Comparison of ENCODE assay signal across 25 cellular contexts in genomic region chr22:21635771-21636510, GRCh38. TPM values are rescaled to one million over a fixed set of nuclear protein-coding genes. Genes with fewer than 3 reads are reported as not detected.
A peak's percentile ranks its signal among the peaks of the same experiment; 100 is the strongest.
DNase-seq lines count a peak whose midpoint lies in the region; ATAC-seq, FAIRE-seq and TF ChIP-seq lines count a peak whose summit lies in the region.
"Had no signal": no experiment of that assay in that cellular context is flagged by ENCODE, and none has a peak within 500 bp of the region (broad histone marks: within the 10 kb centered on the region; RNA-seq: fewer than 3 reads in every experiment).

No MANE protein-coding gene starts in this region.

- H3K27ac ChIP-seq in HepG2 (ENCODE audit: extremely low read length, insufficient read depth, low read length) (no peak overlapping the region), right lobe of liver (no peak overlapping the region), trophoblast cell (ENCODE audit: low read depth, low read length) (no peak overlapping the region)
- H3K27ac ChIP-seq: 22Rv1; BLaER1 treated with 17β-estradiol and CSF1 and Interleukin-3, amounts not matched to agents 10 nM and 100 nM had no signal

- intact Hi-C loops in HepG2 (cut with micrococcal nuclease; ENCODE audit: unreplicated experiment) (no loop called here), right lobe of liver (cut with DNase I) (no loop called here)

- H2BK12ac ChIP-seq in trophoblast cell (ENCODE audit: low read length), result no peak overlapping the region

- no peak overlapping the region for H4K12ac ChIP-seq in trophoblast cell (ENCODE audit: low read depth, low read length)

- H3K9me3 ChIP-seq in HepG2 (ENCODE audit: low read length) (no peaks in the 10 kb centered on the region), right lobe of liver (no peaks in the 10 kb centered on the region), trophoblast cell (ENCODE audit: insufficient read depth, low read depth, low read length) (peaks cover 5% of the 10 kb centered on the region)
- H3K9me3 ChIP-seq: BE2C had no signal

- peaks cover 5% of the 10 kb centered on the region for H3K4me1 Mint-ChIP-seq in neural crest cell

- no peak overlapping the region for H2AFZ ChIP-seq in HepG2 (ENCODE audit: low read length)
- no peak overlapping the region for H2AFZ ChIP-seq in trophoblast cell (ENCODE audit: insufficient read depth, low read length, poor library complexity)

- no peak overlapping the region for H2AK5ac ChIP-seq in trophoblast cell (ENCODE audit: low read length)

- ATAC-seq in HepG2 (no peak), right lobe of liver (no peak), GM21528 (IDR thresholded peaks at IDR 0.05; ENCODE audit: low FRiP score, unreplicated experiment) (no peak)

- in situ Hi-C loops in HepG2 (cut with HindIII; ENCODE audit: extremely low pct_ligation_motif_present, low pct_unique_long_range_greater_than_20kb), result no loop called here

- H3K4ac ChIP-seq in trophoblast cell (ENCODE audit: low read depth, low read length), result no peak overlapping the region

- no peak for TF ChIP-seq EP300 in HepG2 (IDR thresholded peaks at IDR 0.05; ENCODE audit: low read depth in 2 of 2, low read length in 2 of 2)
- TF ChIP-seq EP300 in HepG2 (CRISPR knock-in tag; IDR thresholded peaks at IDR 0.05; ENCODE audit: borderline replicate concordance), result no peak

- no peak overlapping the region for H3K9ac ChIP-seq in HepG2 (ENCODE audit: insufficient read depth, low read depth, low read length)
- H3K9ac ChIP-seq in trophoblast cell (ENCODE audit: low read length), result no peak overlapping the region
- H3K9ac ChIP-seq: BLaER1 treated with 17β-estradiol and CSF1 and Interleukin-3, amounts not matched to agents 10 nM and 100 nM had no signal

- DNase-seq in HepG2 (ENCODE audit: low spot score) (no peak), right lobe of liver (no peak), epidermal melanocyte (ENCODE audit: insufficient read length, low spot score) (peak; percentile 7), neural crest cell (ENCODE audit: low read depth, low spot score) (no peak), trophoblast cell (no peak), midbrain (lab: John Stamatoyannopoulos, UW) (no peak)
- no peak for DNase-seq in NK-92 treated with Interleukin-12 subunit alpha and Interleukin-12 subunit beta, amount 100 ng/mL, for 24 hours (lab: John Stamatoyannopoulos, UW)
- DNase-seq: AML-193; BE2C; CD4-positive, alpha-beta T cell; CD8-positive, alpha-beta memory T cell; DMS 273 treated with DMSO at 0.1 percent for 48 hours; DMS79; EL; GDM1; GOT3; HCEC 1CT had no signal

- no peaks in the 10 kb centered on the region for H3K36me3 Mint-ChIP-seq in neural crest cell (ENCODE audit: low read depth)
- H3K36me3 Mint-ChIP-seq: CD14-positive monocyte; CD8-positive, alpha-beta memory T cell had no signal

- H3K4me3 Mint-ChIP-seq in neural crest cell, result no peak overlapping the region
- H3K4me3 Mint-ChIP-seq: CD14-positive monocyte; CD4-positive, alpha-beta T cell had no signal

- H3K23ac ChIP-seq in trophoblast cell (ENCODE audit: low read length), result no peak overlapping the region

- peak overlapping the region; percentile 35 for H3K27ac Mint-ChIP-seq in neural crest cell (ENCODE audit: unreplicated experiment)
- H3K27ac Mint-ChIP-seq: CD14-positive monocyte; CD4-positive, alpha-beta T cell had no signal

- no peaks in the 10 kb centered on the region for H3K79me1 ChIP-seq in trophoblast cell (ENCODE audit: low read length)

- CTCF ChIA-PET in HepG2 (lab: Yijun Ruan, JAX; ENCODE audit: low intra/inter-chr PET ratio, low total read pairs), result no interaction called here

- H4K8ac ChIP-seq in trophoblast cell (ENCODE audit: low read depth, low read length), result no peak overlapping the region

- H3K36me3 ChIP-seq in HepG2 (replicated peaks in 1 of 2; ENCODE audit: control insufficient read depth in 1 of 2, insufficient read depth in 2 of 2, low read length in 2 of 2) (no peaks in the 10 kb centered on the region), right lobe of liver (no peaks in the 10 kb centered on the region), trophoblast cell (ENCODE audit: control insufficient read depth in 1 of 2, insufficient read depth in 2 of 2, low read length in 2 of 2) (no peaks in the 10 kb centered on the region)
- H3K36me3 ChIP-seq: BE2C; BLaER1 treated with 17β-estradiol and CSF1 and Interleukin-3, amounts not matched to agents 10 nM and 100 nM had no signal

- H3K14ac ChIP-seq in trophoblast cell (ENCODE audit: low read length), result no peak overlapping the region

- H3K27me3 Mint-ChIP-seq in neural crest cell (ENCODE audit: low read depth), result no peaks in the 10 kb centered on the region
- H3K27me3 Mint-ChIP-seq: CD4-positive, alpha-beta T cell; CD8-positive, alpha-beta memory T cell had no signal

- no peaks in the 10 kb centered on the region for H3K9me3 Mint-ChIP-seq in neural crest cell
- H3K9me3 Mint-ChIP-seq: CD4-positive, alpha-beta T cell; CD8-positive, alpha-beta memory T cell had no signal

- no peak for FAIRE-seq in HepG2 (lab: Jason Lieb, UNC)
- FAIRE-seq: A204.1, D721Med, GM12891, GM18507 had no signal

- TF ChIP-seq CTCF in HepG2 (CRISPR knock-in tag; IDR thresholded peaks at IDR 0.05) (no peak), right lobe of liver (IDR thresholded peaks at IDR 0.05) (no peak), neural crest cell (conservative IDR thresholded peaks at IDR 0.05) (no peak)

- no peaks in the 10 kb centered on the region for H4K20me1 ChIP-seq in HepG2 (ENCODE audit: insufficient read depth, low read length)
- H4K20me1 ChIP-seq: BLaER1 treated with 17β-estradiol and CSF1 and Interleukin-3, amounts not matched to agents 10 nM and 100 nM had no signal

- H4K91ac ChIP-seq in trophoblast cell (ENCODE audit: low read depth, low read length), result no peak overlapping the region

- POLR2A ChIA-PET in HepG2 (lab: Yijun Ruan, JAX), result no interaction called here

- no peak overlapping the region for H2BK5ac ChIP-seq in trophoblast cell (ENCODE audit: low read depth, low read length, poor library complexity)

- peak overlapping the region; percentile 29; the same call in 1 of the 2 replicates for H3K4me2 ChIP-seq in HepG2 (ENCODE audit: low read depth, low read length)
- no peak overlapping the region for H3K4me2 ChIP-seq in trophoblast cell (ENCODE audit: low read length)
- H3K4me2 ChIP-seq: BLaER1 treated with 17β-estradiol and CSF1 and Interleukin-3, amounts not matched to agents 10 nM and 100 nM had no signal

- H3K18ac ChIP-seq in trophoblast cell (ENCODE audit: low read length), result no peak overlapping the region

- no peaks in the 10 kb centered on the region for H3K79me2 ChIP-seq in HepG2 (ENCODE audit: insufficient read depth, low read length)
- H3K79me2 ChIP-seq in trophoblast cell (ENCODE audit: control insufficient read depth, insufficient read depth, low read length, poor library complexity), result no peaks in the 10 kb centered on the region

- H3K4me3 ChIP-seq in HepG2 (replicated peaks in 1 of 3; ENCODE audit: insufficient read depth in 1 of 3, low read depth in 2 of 3, low read length in 3 of 3), result peak overlapping the region in 1 of 3 experiments; percentile 4; a peak in 1 of 6 replicates
- no peak overlapping the region for H3K4me3 ChIP-seq in right lobe of liver
- H3K4me3 ChIP-seq in trophoblast cell (ENCODE audit: low read depth, low read length), result peak overlapping the region; percentile 44
- H3K4me3 ChIP-seq: BLaER1 treated with 17β-estradiol and CSF1 and Interleukin-3, amounts not matched to agents 10 nM and 100 nM had no signal

- TF ChIP-seq RAD21 in HepG2 (CRISPR knock-in tag; IDR thresholded peaks at IDR 0.05), result no peak

- no TSS peak for BruUV-seq in HepG2 (replicated peaks; lab: Mats Ljungman, UMichigan)

- 46% methylated on average over 11 of the region's 15 CpGs for WGBS in HepG2 (ENCODE audit: low lambda C conversion rate)
- WGBS in right lobe of liver (ENCODE audit: insufficient coverage, low coverage, low lambda C conversion rate, missing lambda C conversion rate), result 64% methylated on average over 4 of the region's 15 CpGs
- WGBS in trophoblast cell (ENCODE audit: extremely low coverage, insufficient coverage, insufficient read length), result no CpG with 5 or more reads among the region's 15 CpGs

- no peak overlapping the region for H2BK120ac ChIP-seq in trophoblast cell (ENCODE audit: insufficient read depth, low read length, poor library complexity)

- peaks cover 65% of the 10 kb centered on the region for H3K4me1 ChIP-seq in HepG2 (ENCODE audit: insufficient read depth, low read length)
- peaks cover 0 to 2% (median under 1%) of the 10 kb centered on the region in 4 donors for H3K4me1 ChIP-seq in right lobe of liver
- H3K4me1 ChIP-seq in trophoblast cell (ENCODE audit: control insufficient read depth in 1 of 2, insufficient read depth in 2 of 2, low read length in 2 of 2), result no peaks in the 10 kb centered on the region

- TF ChIP-seq POLR2A in HepG2 (IDR thresholded peaks at IDR 0.05; ENCODE audit: insufficient read depth in 1 of 2, low read depth in 2 of 2, low read length in 2 of 2), result no peak
- no peak for TF ChIP-seq POLR2A in right lobe of liver (IDR thresholded peaks at IDR 0.05)

- peaks cover 0 to 4% of the 10 kb centered on the region in 2 experiments; a peak in 2 of 5 replicates for H3K27me3 ChIP-seq in HepG2 (ENCODE audit: control insufficient read depth in 1 of 2, insufficient read depth in 2 of 2, low read length in 2 of 2)
- no peaks in the 10 kb centered on the region for H3K27me3 ChIP-seq in right lobe of liver
- H3K27me3 ChIP-seq in trophoblast cell (ENCODE audit: insufficient read depth, low read length), result no peaks in the 10 kb centered on the region
- H3K27me3 ChIP-seq: BE2C; BLaER1 treated with 17β-estradiol and CSF1 and Interleukin-3, amounts not matched to agents 10 nM and 100 nM had no signal

RNA-seq across cellular contexts. Expression of gene CCDC116, which starts 3.4 kb away (rescaled TPM):
- total RNA-seq in HepG2 (2016; rRNA removed; fragmentation: Illumina TruSeq; extraction: Trizol) (0.33 TPM in 1 of 2 replicates, not detected in the other), right lobe of liver (not detected), neural crest cell (1.2 and 1.3 TPM in 2 replicates)
- 0.09 TPM in 1 of 2 replicates, not detected in the other for total RNA-seq in HepG2 (2016; cell fraction: cytosol; rRNA removed; fragmentation: Illumina TruSeq; extraction: Trizol; ENCODE audit: low read depth)
- total RNA-seq in HepG2 (2016; cell fraction: insoluble cytoplasmic fraction; rRNA removed; fragmentation: Illumina TruSeq; extraction: Trizol), result 0.13 and 0.15 TPM in 2 replicates
- 0.28 TPM in 1 of 2 replicates, not detected in the other for total RNA-seq in HepG2 (2016; cell fraction: membrane; rRNA removed; fragmentation: Illumina TruSeq; extraction: Trizol)
- total RNA-seq in HepG2 (2016; cell fraction: nucleus; rRNA removed; fragmentation: Illumina TruSeq; extraction: Trizol), result 0.19 and 0.28 TPM in 2 replicates
- polyA plus RNA-seq in HepG2 (2011; rRNA removed), result 0.05 and 0.15 TPM in 2 replicates
- 0.04 and 0.13 TPM in 2 replicates for polyA plus RNA-seq in HepG2 (2011; cell fraction: cytosol; rRNA removed)
- 0.78 and 0.79 TPM in 2 replicates for polyA plus RNA-seq in HepG2 (2011; cell fraction: nucleus; rRNA removed)
- polyA plus RNA-seq in HepG2 (2012), result 0.05 and 0.15 TPM in 2 replicates
- 0.05 and 0.07 TPM in 2 replicates for polyA plus RNA-seq in HepG2 (2016; cell fraction: cytosol; fragmentation: Illumina TruSeq; extraction: Trizol; ENCODE audit: low read depth)
- 0.17 TPM in 1 of 2 replicates, not detected in the other for polyA plus RNA-seq in HepG2 (2016; cell fraction: insoluble cytoplasmic fraction; fragmentation: Illumina TruSeq; extraction: Trizol; ENCODE audit: low read depth)
- 0.16 TPM in 1 of 2 replicates, not detected in the other for polyA plus RNA-seq in HepG2 (2016; cell fraction: membrane; fragmentation: Illumina TruSeq; extraction: Trizol; ENCODE audit: low read depth)
- polyA plus RNA-seq in HepG2 (2016; cell fraction: nucleus; fragmentation: Illumina TruSeq; extraction: Trizol; ENCODE audit: insufficient read depth, low read depth), result 0.64 and 0.97 TPM in 2 replicates
- polyA minus RNA-seq in HepG2 (2011; rRNA and poly(A)+ RNA removed; ENCODE audit: low replicate concordance), result 0.07 and 0.12 TPM in 2 replicates
- not detected in 2 replicates for polyA minus RNA-seq in HepG2 (2011; cell fraction: cytosol; rRNA and poly(A)+ RNA removed)
- polyA minus RNA-seq in HepG2 (2011; cell fraction: nucleus; rRNA and poly(A)+ RNA removed), result 0.39 and 0.50 TPM in 2 replicates
- polyA plus RNA-seq in trophoblast cell (2013), result 0.41 and 0.42 TPM in 2 replicates
- polyA plus RNA-seq: CD14-positive monocyte; CD8-positive, alpha-beta memory T cell had no signal

RNA-seq across cellular contexts. Expression of gene YDJC, which starts 6.1 kb away (rescaled TPM):
- total RNA-seq in HepG2 (2016; rRNA removed; fragmentation: Illumina TruSeq; extraction: Trizol) (27.0 and 32.0 TPM in 2 replicates), right lobe of liver (10 to 100 TPM in 2 of 6 experiments, 1 to 10 TPM in 4; 7.1 to 29.0 (median 7.8) TPM), neural crest cell (17.0 and 18.4 TPM in 2 replicates)
- total RNA-seq in HepG2 (2016; cell fraction: cytosol; rRNA removed; fragmentation: Illumina TruSeq; extraction: Trizol; ENCODE audit: low read depth), result 18.2 and 18.6 TPM in 2 replicates
- total RNA-seq in HepG2 (2016; cell fraction: insoluble cytoplasmic fraction; rRNA removed; fragmentation: Illumina TruSeq; extraction: Trizol), result 28.2 and 30.6 TPM in 2 replicates
- 30.4 and 39.2 TPM in 2 replicates for total RNA-seq in HepG2 (2016; cell fraction: membrane; rRNA removed; fragmentation: Illumina TruSeq; extraction: Trizol)
- total RNA-seq in HepG2 (2016; cell fraction: nucleus; rRNA removed; fragmentation: Illumina TruSeq; extraction: Trizol), result 14.3 and 16.0 TPM in 2 replicates
- 15.3 and 19.9 TPM in 2 replicates for polyA plus RNA-seq in HepG2 (2011; rRNA removed)
- polyA plus RNA-seq in HepG2 (2011; cell fraction: cytosol; rRNA removed), result 15.7 and 30.3 TPM in 2 replicates
- polyA plus RNA-seq in HepG2 (2011; cell fraction: nucleus; rRNA removed), result 42.4 and 43.1 TPM in 2 replicates
- polyA plus RNA-seq in HepG2 (2012), result 10.8 and 14.7 TPM in 2 replicates
- 20.1 and 25.1 TPM in 2 replicates for polyA plus RNA-seq in HepG2 (2016; cell fraction: cytosol; fragmentation: Illumina TruSeq; extraction: Trizol; ENCODE audit: low read depth)
- polyA plus RNA-seq in HepG2 (2016; cell fraction: insoluble cytoplasmic fraction; fragmentation: Illumina TruSeq; extraction: Trizol; ENCODE audit: low read depth), result 30.6 and 33.5 TPM in 2 replicates
- polyA plus RNA-seq in HepG2 (2016; cell fraction: membrane; fragmentation: Illumina TruSeq; extraction: Trizol; ENCODE audit: low read depth), result 32.1 and 32.9 TPM in 2 replicates
- 31.4 and 34.1 TPM in 2 replicates for polyA plus RNA-seq in HepG2 (2016; cell fraction: nucleus; fragmentation: Illumina TruSeq; extraction: Trizol; ENCODE audit: insufficient read depth, low read depth)
- polyA minus RNA-seq in HepG2 (2011; rRNA and poly(A)+ RNA removed; ENCODE audit: low replicate concordance), result 24.6 and 29.4 TPM in 2 replicates
- polyA minus RNA-seq in HepG2 (2011; cell fraction: cytosol; rRNA and poly(A)+ RNA removed), result 8.5 and 10.8 TPM in 2 replicates
- 11.7 and 13.1 TPM in 2 replicates for polyA minus RNA-seq in HepG2 (2011; cell fraction: nucleus; rRNA and poly(A)+ RNA removed)
- polyA plus RNA-seq in trophoblast cell (2013), result 18.4 and 21.0 TPM in 2 replicates

RNA-seq across cellular contexts. Expression of gene SDF2L1, which starts 6.2 kb away (rescaled TPM):
- total RNA-seq in HepG2 (2016; rRNA removed; fragmentation: Illumina TruSeq; extraction: Trizol) (39.7 and 57.4 TPM in 2 replicates), right lobe of liver (10 to 100 TPM; 33.1 to 85.7 (median 71.6) TPM), neural crest cell (29.4 and 33.8 TPM in 2 replicates)
- 33.2 and 40.3 TPM in 2 replicates for total RNA-seq in HepG2 (2016; cell fraction: cytosol; rRNA removed; fragmentation: Illumina TruSeq; extraction: Trizol; ENCODE audit: low read depth)
- 40.0 and 62.7 TPM in 2 replicates for total RNA-seq in HepG2 (2016; cell fraction: insoluble cytoplasmic fraction; rRNA removed; fragmentation: Illumina TruSeq; extraction: Trizol)
- 45.7 and 54.6 TPM in 2 replicates for total RNA-seq in HepG2 (2016; cell fraction: membrane; rRNA removed; fragmentation: Illumina TruSeq; extraction: Trizol)
- 34.2 and 40.4 TPM in 2 replicates for total RNA-seq in HepG2 (2016; cell fraction: nucleus; rRNA removed; fragmentation: Illumina TruSeq; extraction: Trizol)
- 16.6 and 18.0 TPM in 2 replicates for polyA plus RNA-seq in HepG2 (2011; rRNA removed)
- polyA plus RNA-seq in HepG2 (2011; cell fraction: cytosol; rRNA removed), result 15.2 and 26.9 TPM in 2 replicates
- 10.9 and 11.0 TPM in 2 replicates for polyA plus RNA-seq in HepG2 (2011; cell fraction: nucleus; rRNA removed)
- 13.3 and 21.0 TPM in 2 replicates for polyA plus RNA-seq in HepG2 (2012)
- 42.3 and 50.0 TPM in 2 replicates for polyA plus RNA-seq in HepG2 (2016; cell fraction: cytosol; fragmentation: Illumina TruSeq; extraction: Trizol; ENCODE audit: low read depth)
- polyA plus RNA-seq in HepG2 (2016; cell fraction: insoluble cytoplasmic fraction; fragmentation: Illumina TruSeq; extraction: Trizol; ENCODE audit: low read depth), result 46.2 TPM in 2 replicates
- 43.9 and 48.5 TPM in 2 replicates for polyA plus RNA-seq in HepG2 (2016; cell fraction: membrane; fragmentation: Illumina TruSeq; extraction: Trizol; ENCODE audit: low read depth)
- polyA plus RNA-seq in HepG2 (2016; cell fraction: nucleus; fragmentation: Illumina TruSeq; extraction: Trizol; ENCODE audit: insufficient read depth, low read depth), result 73.9 and 89.3 TPM in 2 replicates
- polyA minus RNA-seq in HepG2 (2011; rRNA and poly(A)+ RNA removed; ENCODE audit: low replicate concordance), result 24.5 and 32.2 TPM in 2 replicates
- 8.3 and 14.1 TPM in 2 replicates for polyA minus RNA-seq in HepG2 (2011; cell fraction: cytosol; rRNA and poly(A)+ RNA removed)
- polyA minus RNA-seq in HepG2 (2011; cell fraction: nucleus; rRNA and poly(A)+ RNA removed), result 2.6 and 5.5 TPM in 2 replicates
- 59.2 and 63.2 TPM in 2 replicates for polyA plus RNA-seq in trophoblast cell (2013)

RNA-seq across cellular contexts. Expression of gene PPIL2, which starts 29.9 kb away (rescaled TPM):
- total RNA-seq in HepG2 (2016; rRNA removed; fragmentation: Illumina TruSeq; extraction: Trizol) (31.6 and 31.9 TPM in 2 replicates), right lobe of liver (10 to 100 TPM; 18.9 to 24.2 (median 22.1) TPM), neural crest cell (39.7 and 41.9 TPM in 2 replicates)
- 9.2 and 10.5 TPM in 2 replicates for total RNA-seq in HepG2 (2016; cell fraction: cytosol; rRNA removed; fragmentation: Illumina TruSeq; extraction: Trizol; ENCODE audit: low read depth)
- 23.6 and 33.0 TPM in 2 replicates for total RNA-seq in HepG2 (2016; cell fraction: insoluble cytoplasmic fraction; rRNA removed; fragmentation: Illumina TruSeq; extraction: Trizol)
- total RNA-seq in HepG2 (2016; cell fraction: membrane; rRNA removed; fragmentation: Illumina TruSeq; extraction: Trizol), result 9.1 and 9.4 TPM in 2 replicates
- 42.7 and 45.7 TPM in 2 replicates for total RNA-seq in HepG2 (2016; cell fraction: nucleus; rRNA removed; fragmentation: Illumina TruSeq; extraction: Trizol)
- 56.1 and 59.4 TPM in 2 replicates for polyA plus RNA-seq in HepG2 (2011; rRNA removed)
- polyA plus RNA-seq in HepG2 (2011; cell fraction: cytosol; rRNA removed), result 22.8 and 28.5 TPM in 2 replicates
- 197 and 240 TPM in 2 replicates for polyA plus RNA-seq in HepG2 (2011; cell fraction: nucleus; rRNA removed)
- 26.0 and 29.4 TPM in 2 replicates for polyA plus RNA-seq in HepG2 (2012)
- 2.5 and 3.3 TPM in 2 replicates for polyA plus RNA-seq in HepG2 (2016; cell fraction: cytosol; fragmentation: Illumina TruSeq; extraction: Trizol; ENCODE audit: low read depth)
- 30.7 and 39.2 TPM in 2 replicates for polyA plus RNA-seq in HepG2 (2016; cell fraction: insoluble cytoplasmic fraction; fragmentation: Illumina TruSeq; extraction: Trizol; ENCODE audit: low read depth)
- 6.2 and 7.6 TPM in 2 replicates for polyA plus RNA-seq in HepG2 (2016; cell fraction: membrane; fragmentation: Illumina TruSeq; extraction: Trizol; ENCODE audit: low read depth)
- 66.3 and 80.1 TPM in 2 replicates for polyA plus RNA-seq in HepG2 (2016; cell fraction: nucleus; fragmentation: Illumina TruSeq; extraction: Trizol; ENCODE audit: insufficient read depth, low read depth)
- 22.5 and 39.0 TPM in 2 replicates for polyA minus RNA-seq in HepG2 (2011; rRNA and poly(A)+ RNA removed; ENCODE audit: low replicate concordance)
- polyA minus RNA-seq in HepG2 (2011; cell fraction: cytosol; rRNA and poly(A)+ RNA removed), result 15.4 and 16.6 TPM in 2 replicates
- 108 and 114 TPM in 2 replicates for polyA minus RNA-seq in HepG2 (2011; cell fraction: nucleus; rRNA and poly(A)+ RNA removed)
- polyA plus RNA-seq in trophoblast cell (2013), result 31.0 and 32.4 TPM in 2 replicates
